In genomic region chr9:20903214-20903613, GRCh38 we compare ENCODE assay signal across 21 cellular contexts.
"Had no signal": no experiment of that assay in that cellular context is flagged by ENCODE, and none has a peak within 500 bp of the region (broad histone marks: within the 10 kb centered on the region; RNA-seq: fewer than 3 reads in every experiment).

No MANE protein-coding gene starts in this region.

- H3K4me1 ChIP-seq: SJSA1 had no signal

- H3K27me3 Mint-ChIP-seq: IgD-negative memory B cell had no signal

- H3K36me3 ChIP-seq: SJSA1 had no signal

- H3K4me3 ChIP-seq: K562, SJSA1 had no signal

- H3K9me3 ChIP-seq: SJSA1, SK-N-SH had no signal

- ATAC-seq: K562 had no signal

- H3K27ac Mint-ChIP-seq: IgD-negative memory B cell had no signal

- FAIRE-seq: K562, RCC 7860 had no signal

- H3K4me1 Mint-ChIP-seq: IgD-negative memory B cell had no signal

- H3K4me2 ChIP-seq: KMS-11, SK-N-SH had no signal

- H3K9me3 Mint-ChIP-seq: IgD-negative memory B cell had no signal

- DNase-seq: Kasumi-1, MM.1S, NCI-H1092 treated with DMSO at 0.1 percent for 48 hours, NCI-H1436, NCI-H1694 treated with DMSO at 0.1 percent for 48 hours, NCI-H1930, NCI-H2081, NCI-H2107, NCI-H2227 treated with DMSO at 0.1 percent for 48 hours, NCI-H524, NCI-H526 treated with DMSO at 0.1 percent for 48 hours, NCI-H774, Right ventricle myocardium superior, RPMI8226, SIG-M5, SK-N-SH had no signal

- H3K27ac ChIP-seq: KMS-11, SJSA1 had no signal

- H3K27me3 ChIP-seq: SJSA1 had no signal

- H3K9ac ChIP-seq: KMS-11, SK-N-SH had no signal

- H3K4me3 Mint-ChIP-seq: IgD-negative memory B cell had no signal

- H3K36me3 Mint-ChIP-seq: IgD-negative memory B cell had no signal
